15 cellular contexts compared by ENCODE assay signal in the genomic region with DNA sequence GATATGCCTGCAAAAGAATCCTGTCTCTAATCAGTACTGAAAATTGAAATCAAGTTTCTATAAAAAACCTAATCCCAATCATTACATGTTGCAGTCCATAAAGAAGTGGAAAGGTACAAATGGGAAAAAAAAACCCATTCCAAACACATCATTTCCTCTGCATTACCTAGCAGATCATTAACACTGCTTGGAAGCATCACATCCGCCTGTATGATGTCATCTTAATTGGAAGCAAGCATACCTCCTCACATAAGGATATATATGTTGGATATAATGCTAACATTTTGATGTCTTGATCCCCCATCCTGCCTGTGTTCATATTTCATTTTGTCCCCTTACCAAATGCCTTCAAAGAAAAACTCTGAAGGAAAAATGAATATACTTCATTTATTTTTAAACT.
DNase-seq lines count a peak whose midpoint lies in the region; ATAC-seq lines count a peak whose summit lies in the region.
"Had no signal": no experiment of that assay in that cellular context is flagged by ENCODE, and none has a peak within 500 bp of the region (broad histone marks: within the 10 kb centered on the region; RNA-seq: fewer than 3 reads in every experiment).

No MANE protein-coding gene starts in this region.

- no peaks in the 10 kb centered on the region for H3K27me3 Mint-ChIP-seq in activated T-cell treated with anti-CD3 and anti-CD28 coated beads, Interleukin-2, amount 50 U/mL, for 24 hours
- H3K27me3 Mint-ChIP-seq: B cell; CD4-positive, alpha-beta T cell had no signal

- no peak for DNase-seq in activated T-cell treated with anti-CD3 and anti-CD28 coated beads, Interleukin-2, amount 50 U/mL, for 24 hours
- DNase-seq in activated T-cell treated with anti-CD3 and anti-CD28 coated beads for 4 hours (no peak), NCI-H69 (lab: John Stamatoyannopoulos, UW) (peak; percentile 64), kidney tubule cell (ENCODE audit: low spot score) (peak; percentile 22), renal cortical epithelial cell (ENCODE audit: low read depth) (peak; percentile 16)
- no peak for DNase-seq in activated CD4-positive, alpha-beta T cell treated with anti-CD3 and anti-CD28 coated beads, Interleukin-2, amount 50 U/mL, for 4 hours
- DNase-seq in stimulated activated effector memory CD8-positive, alpha-beta T cell treated with anti-CD3 and anti-CD28 coated beads, Interleukin-12 subunit alpha, Interleukin-12 subunit beta, amount 100 ng/mL, for 72 hours (ENCODE audit: low spot score in 2 of 2), result no peak
- DNase-seq: ACHN; C1 segment of cervical spinal cord; Calu3; CD4-positive, alpha-beta T cell; DMS 273 treated with DMSO at 0.1 percent for 48 hours; IMR-90 had no signal

- H3K4me1 Mint-ChIP-seq in activated T-cell treated with anti-CD3 and anti-CD28 coated beads, Interleukin-2, amount 50 U/mL, for 24 hours (ENCODE audit: low read depth), result peaks cover 72% of the 10 kb centered on the region
- H3K4me1 Mint-ChIP-seq in stimulated activated effector memory CD8-positive, alpha-beta T cell treated with anti-CD3 and anti-CD28 coated beads, Interleukin-12 subunit alpha, Interleukin-12 subunit beta, amount 100 ng/mL, for 72 hours, result peaks cover 38% of the 10 kb centered on the region

- no peak overlapping the region for H3K4me3 Mint-ChIP-seq in activated T-cell treated with anti-CD3 and anti-CD28 coated beads, Interleukin-2, amount 50 U/mL, for 24 hours
- H3K4me3 Mint-ChIP-seq in stimulated activated effector memory CD8-positive, alpha-beta T cell treated with anti-CD3 and anti-CD28 coated beads, Interleukin-12 subunit alpha, Interleukin-12 subunit beta, amount 100 ng/mL, for 72 hours, result no peak overlapping the region
- H3K4me3 Mint-ChIP-seq: B cell; CD4-positive, alpha-beta T cell had no signal

- peak overlapping the region; percentile 11 for H3K27ac Mint-ChIP-seq in activated T-cell treated with anti-CD3 and anti-CD28 coated beads, Interleukin-2, amount 50 U/mL, for 24 hours
- no peak overlapping the region for H3K27ac Mint-ChIP-seq in stimulated activated effector memory CD8-positive, alpha-beta T cell treated with anti-CD3 and anti-CD28 coated beads, Interleukin-12 subunit alpha, Interleukin-12 subunit beta, amount 100 ng/mL, for 72 hours
- H3K27ac Mint-ChIP-seq: B cell had no signal

- peaks cover 7% of the 10 kb centered on the region for H3K9me3 Mint-ChIP-seq in activated T-cell treated with anti-CD3 and anti-CD28 coated beads, Interleukin-2, amount 50 U/mL, for 24 hours
- peaks cover 12% of the 10 kb centered on the region for H3K9me3 Mint-ChIP-seq in stimulated activated effector memory CD8-positive, alpha-beta T cell treated with anti-CD3 and anti-CD28 coated beads, Interleukin-12 subunit alpha, Interleukin-12 subunit beta, amount 100 ng/mL, for 72 hours

- H3K36me3 Mint-ChIP-seq in activated T-cell treated with anti-CD3 and anti-CD28 coated beads, Interleukin-2, amount 50 U/mL, for 24 hours (ENCODE audit: low read depth), result peaks cover 59% of the 10 kb centered on the region
- peaks cover 6% of the 10 kb centered on the region for H3K36me3 Mint-ChIP-seq in stimulated activated effector memory CD8-positive, alpha-beta T cell treated with anti-CD3 and anti-CD28 coated beads, Interleukin-12 subunit alpha, Interleukin-12 subunit beta, amount 100 ng/mL, for 72 hours

- no peak for ATAC-seq in stimulated activated effector memory CD8-positive, alpha-beta T cell treated with anti-CD3 and anti-CD28 coated beads, Interleukin-12 subunit alpha, Interleukin-12 subunit beta, amount 100 ng/mL, for 72 hours
- ATAC-seq: HCT116 had no signal

Comparison
In these comparisons a context has a peak if more than half of its experiments do, and no peak if none do; other contexts are left out.
1. DNase-seq: peak in NCI-H69 (single experiment), kidney tubule cell (single experiment) and renal cortical epithelial cell (single experiment); none in activated T-cell treated with anti-CD3 and anti-CD28 coated beads, Interleukin-2, amount 50 U/mL, for 24 hours (single experiment), activated T-cell treated with anti-CD3 and anti-CD28 coated beads for 4 hours (single experiment), activated CD4-positive, alpha-beta T cell treated with anti-CD3 and anti-CD28 coated beads, Interleukin-2, amount 50 U/mL, for 4 hours (0 of 2) and stimulated activated effector memory CD8-positive, alpha-beta T cell treated with anti-CD3 and anti-CD28 coated beads, Interleukin-12 subunit alpha, Interleukin-12 subunit beta, amount 100 ng/mL, for 72 hours (0 of 2).